ENCODE assay signal across 13 cellular contexts in genomic region chr10:79405221-79405994, GRCh38. TPM values are rescaled to one million over a fixed set of nuclear protein-coding genes. Genes with fewer than 3 reads are reported as not detected.
DNase-seq lines count a peak whose midpoint lies in the region; ATAC-seq, FAIRE-seq and TF ChIP-seq lines count a peak whose summit lies in the region.
"Had no signal": no experiment of that assay in that cellular context is flagged by ENCODE, and none has a peak within 500 bp of the region (broad histone marks: within the 10 kb centered on the region; RNA-seq: fewer than 3 reads in every experiment).

No MANE protein-coding gene starts in this region.

- peaks cover 3% of the 10 kb centered on the region for H3F3A ChIP-seq in SK-N-SH (replicated peaks; ENCODE audit: insufficient read depth)
- no peaks in the 10 kb centered on the region for H3F3A ChIP-seq in GM23338 (replicated peaks; ENCODE audit: low read depth)
- no peaks in the 10 kb centered on the region for H3F3A ChIP-seq in PC-3 (ENCODE audit: low read length, unreplicated experiment)

- no peak for FAIRE-seq in RCC 7860 (lab: Jason Lieb, UNC)

- ATAC-seq in SK-N-SH treated with all-trans-retinoic acid at 6 μM for 48 hours (no peak), GM23338 (no peak), PC-3 (no peak)
- ATAC-seq: gastroesophageal sphincter had no signal

- TF ChIP-seq RAD21 in SK-N-SH (IDR thresholded peaks at IDR 0.05; ENCODE audit: low read length) = no peak

- CTCF ChIA-PET in SK-N-SH (lab: Yijun Ruan, JAX) (interaction anchor here (0.6 to 3.4 kb wide), 5 partner anchors 17 to 82 kb away, joined by 3 to 16 read pairs (median 6); no protein-coding TSS in a partner anchor), PC-3 (lab: Charles Lee) (interaction anchor here (1.0 to 1.1 kb wide), 2 partner anchors 31 to 33 kb away, joined by 3 to 4 read pairs; no protein-coding TSS in a partner anchor)

- H2AFZ ChIP-seq in SK-N-SH (ENCODE audit: low read depth) (no peak overlapping the region), osteoblast (ENCODE audit: low read length) (no peak overlapping the region), GM23338 (no peak overlapping the region), PC-3 (ENCODE audit: low read length) (no peak overlapping the region)

- H3K4me3 ChIP-seq in SK-N-SH (ENCODE audit: low read depth in 2 of 2, low read length in 1 of 2) = no peak overlapping the region
- H3K4me3 ChIP-seq in fibroblast of mammary gland (ENCODE audit: control insufficient read depth, low read depth, low read length) = no peak overlapping the region
- H3K4me3 ChIP-seq in osteoblast (ENCODE audit: insufficient read depth, low read length) = no peak overlapping the region
- H3K4me3 ChIP-seq in GM23338 = no peak overlapping the region
- no peak overlapping the region for H3K4me3 ChIP-seq in PC-3 (ENCODE audit: low read length)
- H3K4me3 ChIP-seq: gastroesophageal sphincter, MG63 had no signal

- H3K9me3 Mint-ChIP-seq in GM23338 = no peaks in the 10 kb centered on the region; the same call in 2 of the 3 replicates

- H3K36me3 ChIP-seq in SK-N-SH (replicated peaks in 1 of 2; ENCODE audit: control insufficient read depth in 1 of 2, insufficient read depth in 2 of 2, low read length in 1 of 2) (no peaks in the 10 kb centered on the region), osteoblast (ENCODE audit: insufficient read depth, low read length) (no peaks in the 10 kb centered on the region), GM23338 (ENCODE audit: insufficient read depth) (no peaks in the 10 kb centered on the region), PC-3 (ENCODE audit: low read depth, low read length) (no peaks in the 10 kb centered on the region; the same call in 1 of the 2 replicates)
- H3K36me3 ChIP-seq: gastroesophageal sphincter had no signal

- WGBS in SK-N-SH (ENCODE audit: low lambda C conversion rate) = 83% methylated on average over 9 of the region's 13 CpGs

- no peak overlapping the region for H3K4me3 Mint-ChIP-seq in GM23338

- POLR2A ChIA-PET in SK-N-SH (lab: Yijun Ruan, JAX) = no interaction called here
- POLR2A ChIA-PET in PC-3 (lab: Charles Lee; ENCODE audit: unreplicated experiment) = interaction anchor here (0.5 to 0.6 kb wide), 2 partner anchors 18 to 278 kb away, joined by 3 read pairs; no protein-coding TSS in a partner anchor

- H3K4me1 Mint-ChIP-seq in GM23338 = peaks cover 35% of the 10 kb centered on the region

- intact Hi-C loops in PC-3 (cut with micrococcal nuclease) = no loop called here

- H3K27ac Mint-ChIP-seq in GM23338 = no peak overlapping the region

- H3K27ac ChIP-seq in SK-N-SH (ENCODE audit: low read depth in 2 of 2, low read length in 1 of 2) = no peak overlapping the region; a peak in 1 of 4 replicates
- no peak overlapping the region for H3K27ac ChIP-seq in osteoblast (ENCODE audit: low read depth, low read length)
- no peak overlapping the region for H3K27ac ChIP-seq in GM23338 (ENCODE audit: low read depth)
- no peak overlapping the region for H3K27ac ChIP-seq in PC-3 (ENCODE audit: low read length)

- H3K4me2 ChIP-seq in SK-N-SH (no peak overlapping the region), osteoblast (ENCODE audit: insufficient read depth, low read length) (no peak overlapping the region), GM23338 (no peak overlapping the region), PC-3 (ENCODE audit: low read length) (no peak overlapping the region)

- H3K27me3 ChIP-seq in SK-N-SH (ENCODE audit: insufficient read depth) (no peaks in the 10 kb centered on the region), osteoblast (ENCODE audit: insufficient read depth, low read length) (no peaks in the 10 kb centered on the region), GM23338 (ENCODE audit: insufficient read depth) (no peaks in the 10 kb centered on the region), PC-3 (ENCODE audit: low read length) (no peaks in the 10 kb centered on the region)
- H3K27me3 ChIP-seq: gastroesophageal sphincter, MG63 had no signal

- H3K9me3 ChIP-seq in SK-N-SH (no peaks in the 10 kb centered on the region), osteoblast (ENCODE audit: low read depth, low read length) (no peaks in the 10 kb centered on the region), PC-3 (ENCODE audit: low read length) (no peaks in the 10 kb centered on the region)
- H3K9me3 ChIP-seq: gastroesophageal sphincter, MG63 had no signal

- TF ChIP-seq EP300 in SK-N-SH (IDR thresholded peaks at IDR 0.05; ENCODE audit: borderline replicate concordance in 1 of 2, low read depth in 1 of 2, low read length in 1 of 2) = no peak

- H4K20me1 ChIP-seq in SK-N-SH (ENCODE audit: insufficient read depth) (peaks cover 20% of the 10 kb centered on the region; the same call in 1 of the 2 replicates), osteoblast (ENCODE audit: insufficient read depth, low read length) (peaks cover 36% of the 10 kb centered on the region), GM23338 (replicated peaks; ENCODE audit: insufficient read depth) (no peaks in the 10 kb centered on the region), PC-3 (ENCODE audit: low read length) (no peaks in the 10 kb centered on the region)

- TF ChIP-seq CTCF in SK-N-SH (IDR thresholded peaks at IDR 0.05) (no peak), fibroblast of mammary gland (conservative IDR thresholded peaks at IDR 0.05; ENCODE audit: control insufficient read depth, insufficient read depth, low read depth, low read length) (no peak), osteoblast (IDR thresholded peaks at IDR 0.05; ENCODE audit: extremely low read depth, low read depth, low read length) (no peak), GM23338 (conservative IDR thresholded peaks at IDR 0.05; ENCODE audit: low read depth in 2 of 2) (no peak), PC-3 (conservative IDR thresholded peaks at IDR 0.05; ENCODE audit: low read depth, low read length) (no peak)

- H3K9me2 ChIP-seq in SK-N-SH (no peaks in the 10 kb centered on the region), GM23338 (ENCODE audit: insufficient read depth) (no peaks in the 10 kb centered on the region), PC-3 (replicated peaks; ENCODE audit: low read length) (no peaks in the 10 kb centered on the region)

- H3K36me3 Mint-ChIP-seq in GM23338 (ENCODE audit: low read depth) = no peaks in the 10 kb centered on the region; the same call in 2 of the 3 replicates

- peaks cover 12% of the 10 kb centered on the region for H3K27me3 Mint-ChIP-seq in GM23338 (ENCODE audit: insufficient read depth, low read depth, poor library complexity)

- H3K79me2 ChIP-seq in SK-N-SH (ENCODE audit: insufficient read depth) (peaks cover 3% of the 10 kb centered on the region; the same call in 1 of the 2 replicates), osteoblast (ENCODE audit: insufficient read depth, low read length) (peaks cover 65% of the 10 kb centered on the region), GM23338 (replicated peaks; ENCODE audit: insufficient read depth) (no peaks in the 10 kb centered on the region), PC-3 (ENCODE audit: low read length) (no peaks in the 10 kb centered on the region)

- no peak for DNase-seq in SK-N-SH
- peak; percentile 25 for DNase-seq in fibroblast of mammary gland (ENCODE audit: low read depth)
- DNase-seq in osteoblast (ENCODE audit: insufficient read length, low spot score, missing footprints) = peak; percentile 67
- DNase-seq in GM23338 (ENCODE audit: low spot score) = no peak
- no peak for DNase-seq in activated gamma-delta T cell (lab: John Stamatoyannopoulos, UW)
- no peak for DNase-seq in PC-3
- no peak for DNase-seq in RCC 7860 (ENCODE audit: low spot score)
- DNase-seq: activated T-cell treated with anti-CD3 and anti-CD28 coated beads, Interleukin-2, amount 50 U/mL, for 1 hour; MG63; NK-92 treated with Interleukin-12 subunit alpha and Interleukin-12 subunit beta, amount 100 ng/mL, for 24 hours; stimulated activated naive CD4-positive, alpha-beta T cell had no signal

- peaks cover 18 to 94% of the 10 kb centered on the region in 2 experiments for H3K4me1 ChIP-seq in SK-N-SH (ENCODE audit: control insufficient read depth in 1 of 2, insufficient read depth in 2 of 2, low read depth in 1 of 2, low read length in 1 of 2)
- peaks cover 58% of the 10 kb centered on the region for H3K4me1 ChIP-seq in osteoblast (ENCODE audit: insufficient read depth, low read length)
- H3K4me1 ChIP-seq in GM23338 (ENCODE audit: insufficient read depth) = peaks cover 3% of the 10 kb centered on the region; the same call in 1 of the 2 replicates
- H3K4me1 ChIP-seq in PC-3 (ENCODE audit: insufficient read depth, low read length) = peaks cover 28% of the 10 kb centered on the region

- H3K9ac ChIP-seq in SK-N-SH (no peak overlapping the region), PC-3 (ENCODE audit: low read length) (no peak overlapping the region)

- BruUV-seq in PC-3 (replicated peaks; lab: Mats Ljungman, UMichigan) = no TSS peak

TF ChIP-seq in SK-N-SH treated with all-trans-retinoic acid at 6 μM for 48 hours, 23 proteins besides CTCF, POLR2A, EP300 and RAD21 (continues in another document):
- TF ChIP-seq OSR1 (CRISPR knock-in tag; IDR thresholded peaks at IDR 0.05) (no peak), CSDC2 (CRISPR knock-in tag; IDR thresholded peaks at IDR 0.05) (no peak), PPARA (CRISPR knock-in tag; IDR thresholded peaks at IDR 0.05; ENCODE audit: borderline replicate concordance) (no peak), ZNF70 (CRISPR knock-in tag; IDR thresholded peaks at IDR 0.05) (no peak)

TF ChIP-seq in GM23338, 12 proteins besides CTCF, POLR2A, EP300 and RAD21 (continues in another document):
- TF ChIP-seq, protein P1, sequence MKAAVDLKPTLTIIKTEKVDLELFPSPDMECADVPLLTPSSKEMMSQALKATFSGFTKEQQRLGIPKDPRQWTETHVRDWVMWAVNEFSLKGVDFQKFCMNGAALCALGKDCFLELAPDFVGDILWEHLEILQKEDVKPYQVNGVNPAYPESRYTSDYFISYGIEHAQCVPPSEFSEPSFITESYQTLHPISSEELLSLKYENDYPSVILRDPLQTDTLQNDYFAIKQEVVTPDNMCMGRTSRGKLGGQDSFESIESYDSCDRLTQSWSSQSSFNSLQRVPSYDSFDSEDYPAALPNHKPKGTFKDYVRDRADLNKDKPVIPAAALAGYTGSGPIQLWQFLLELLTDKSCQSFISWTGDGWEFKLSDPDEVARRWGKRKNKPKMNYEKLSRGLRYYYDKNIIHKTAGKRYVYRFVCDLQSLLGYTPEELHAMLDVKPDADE (IDR thresholded peaks at IDR 0.05) = no peak
- TF ChIP-seq EZH2 (IDR thresholded peaks at IDR 0.05; ENCODE audit: low read depth, unreplicated experiment) = no peak

RNA-seq across cellular contexts. Expression of gene ZCCHC24, which starts 40.0 kb away (rescaled TPM):
- 15.8 and 16.2 TPM in 2 replicates for polyA plus RNA-seq in SK-N-SH (2012; rRNA removed)
- polyA plus RNA-seq in SK-N-SH (2012; cell fraction: cytosol; rRNA removed) = 10.3 and 13.2 TPM in 2 replicates
- 12.8 and 15.3 TPM in 2 replicates for polyA plus RNA-seq in SK-N-SH (2012; cell fraction: nucleus; rRNA removed)
- total RNA-seq in osteoblast = 48.5 and 69.5 TPM in 2 replicates
- total RNA-seq in GM23338 (2014; rRNA removed; shearing (Covaris generic)) = 7.2 and 10.1 TPM in 2 replicates
- 2.0 and 2.9 TPM in 2 replicates for polyA plus RNA-seq in GM23338 (2016; fragmentation: Nextera tagmentation; extraction: Ambion mirVana)
- total RNA-seq in PC-3 (2014; rRNA removed) = 32.9 and 40.7 TPM in 2 replicates

RNA-seq across cellular contexts. Expression of gene PPIF, which starts 58.1 kb away (rescaled TPM):
- polyA plus RNA-seq in SK-N-SH (2012; rRNA removed) = 73.8 and 85.9 TPM in 2 replicates
- 64.9 and 80.6 TPM in 2 replicates for polyA plus RNA-seq in SK-N-SH (2012; cell fraction: cytosol; rRNA removed)
- polyA plus RNA-seq in SK-N-SH (2012; cell fraction: nucleus; rRNA removed) = 163 and 169 TPM in 2 replicates
- total RNA-seq in osteoblast = 37.7 and 39.1 TPM in 2 replicates
- total RNA-seq in GM23338 (2014; rRNA removed; shearing (Covaris generic)) = 42.4 and 43.6 TPM in 2 replicates
- polyA plus RNA-seq in GM23338 (2016; fragmentation: Nextera tagmentation; extraction: Ambion mirVana) = 29.5 and 32.1 TPM in 2 replicates
- 381 and 472 TPM in 2 replicates for total RNA-seq in PC-3 (2014; rRNA removed)

Comparison
In these comparisons a context has a peak if more than half of its experiments do, and no peak if none do; other contexts are left out.
1. DNase-seq: peak in fibroblast of mammary gland (single experiment) and osteoblast (single experiment); none in SK-N-SH (single experiment), GM23338 (single experiment), activated gamma-delta T cell (single experiment), PC-3 (single experiment) and RCC 7860 (single experiment).